1 cellular context compared by ENCODE assay signal in genomic region chr3:197959500-197959890, GRCh38.
TF ChIP-seq lines count a peak whose summit lies in the region.

No MANE protein-coding gene starts in this region.

TF ChIP-seq in GM23338, 12 proteins besides CTCF, POLR2A, EP300 and RAD21 (continued from another document):
- TF ChIP-seq ZNF462 (CRISPR knock-in tag; IDR thresholded peaks at IDR 0.05), result no peak
